Comparison of ENCODE assay signal across 22 cellular contexts in genomic region chr3:168021737-168022450, GRCh38.
"Had no signal": no experiment of that assay in that cellular context is flagged by ENCODE, and none has a peak within 500 bp of the region (broad histone marks: within the 10 kb centered on the region; RNA-seq: fewer than 3 reads in every experiment).

No MANE protein-coding gene starts in this region.

- H3K4me3 Mint-ChIP-seq: effector memory CD8-positive, alpha-beta T cell; memory B cell; naive thymus-derived CD4-positive, alpha-beta T cell; neural crest cell; stimulated activated effector memory CD8-positive, alpha-beta T cell treated with anti-CD3 and anti-CD28 coated beads, Interleukin-12 subunit alpha, Interleukin-12 subunit beta, amount 100 ng/mL, for 72 hours; type B pancreatic cell had no signal

- FAIRE-seq: islet of Langerhans, urothelium cell line had no signal

- H3K4me3 ChIP-seq: esophagus squamous epithelium, heart left ventricle, left lung, lower lobe of right lung, ovary, suprapubic skin, thyroid gland had no signal

- DNase-seq: effector memory CD8-positive, alpha-beta T cell; esophagus squamous epithelium; foreskin keratinocyte; heart left ventricle; hippocampal formation; kidney glomerular epithelial cell; left lung; lower lobe of right lung; naive thymus-derived CD4-positive, alpha-beta T cell; ovary; right cardiac atrium; stimulated activated CD4-positive, alpha-beta T cell treated with anti-CD3 and anti-CD28 coated beads, Interleukin-4, amount 100 ng/mL, for 1 hour; stimulated activated CD8-positive, alpha-beta memory T cell treated with anti-CD3 and anti-CD28 coated beads, Interleukin-4, amount 100 ng/mL, for 48 hours; stimulated activated naive CD8-positive, alpha-beta T cell treated with anti-CD3 and anti-CD28 coated beads, Interleukin-15, Interleukin-2, amounts not matched to agents 100 U/mL and 50 U/mL, for 24 hours; thyroid gland had no signal

- ATAC-seq: effector memory CD8-positive, alpha-beta T cell; foreskin keratinocyte; heart left ventricle; left lung; lower lobe of right lung; naive thymus-derived CD4-positive, alpha-beta T cell; right cardiac atrium; stimulated activated effector memory CD8-positive, alpha-beta T cell treated with anti-CD3 and anti-CD28 coated beads, Interleukin-12 subunit alpha, Interleukin-12 subunit beta, amount 100 ng/mL, for 72 hours; stimulated activated naive CD8-positive, alpha-beta T cell treated with anti-CD3 and anti-CD28 coated beads, Interleukin-15, Interleukin-2, amounts not matched to agents 100 U/mL and 50 U/mL, for 24 hours had no signal

- H3K27ac Mint-ChIP-seq: effector memory CD8-positive, alpha-beta T cell; memory B cell; naive thymus-derived CD4-positive, alpha-beta T cell; stimulated activated effector memory CD8-positive, alpha-beta T cell treated with anti-CD3 and anti-CD28 coated beads, Interleukin-12 subunit alpha, Interleukin-12 subunit beta, amount 100 ng/mL, for 72 hours; type B pancreatic cell had no signal

- H3K4me1 ChIP-seq: foreskin keratinocyte, lower lobe of right lung, thyroid gland had no signal

- H3K27ac ChIP-seq: esophagus squamous epithelium, foreskin keratinocyte, left lung, lower lobe of right lung, ovary, suprapubic skin, thyroid gland had no signal

- H3K27me3 ChIP-seq: esophagus squamous epithelium, foreskin keratinocyte, heart left ventricle, left lung, ovary, suprapubic skin, thyroid gland had no signal

- H3K27me3 Mint-ChIP-seq: effector memory CD8-positive, alpha-beta T cell; memory B cell; naive thymus-derived CD4-positive, alpha-beta T cell; type B pancreatic cell had no signal

- H3K9me3 Mint-ChIP-seq: effector memory CD8-positive, alpha-beta T cell; memory B cell; neural crest cell; stimulated activated effector memory CD8-positive, alpha-beta T cell treated with anti-CD3 and anti-CD28 coated beads, Interleukin-12 subunit alpha, Interleukin-12 subunit beta, amount 100 ng/mL, for 72 hours; type B pancreatic cell had no signal

- H3K4me1 Mint-ChIP-seq: memory B cell had no signal

- H3K36me3 ChIP-seq: ovary had no signal

- H3K9me3 ChIP-seq: esophagus squamous epithelium, heart left ventricle, left lung, lower lobe of right lung, ovary, suprapubic skin, thyroid gland had no signal
